In the genomic region with DNA sequence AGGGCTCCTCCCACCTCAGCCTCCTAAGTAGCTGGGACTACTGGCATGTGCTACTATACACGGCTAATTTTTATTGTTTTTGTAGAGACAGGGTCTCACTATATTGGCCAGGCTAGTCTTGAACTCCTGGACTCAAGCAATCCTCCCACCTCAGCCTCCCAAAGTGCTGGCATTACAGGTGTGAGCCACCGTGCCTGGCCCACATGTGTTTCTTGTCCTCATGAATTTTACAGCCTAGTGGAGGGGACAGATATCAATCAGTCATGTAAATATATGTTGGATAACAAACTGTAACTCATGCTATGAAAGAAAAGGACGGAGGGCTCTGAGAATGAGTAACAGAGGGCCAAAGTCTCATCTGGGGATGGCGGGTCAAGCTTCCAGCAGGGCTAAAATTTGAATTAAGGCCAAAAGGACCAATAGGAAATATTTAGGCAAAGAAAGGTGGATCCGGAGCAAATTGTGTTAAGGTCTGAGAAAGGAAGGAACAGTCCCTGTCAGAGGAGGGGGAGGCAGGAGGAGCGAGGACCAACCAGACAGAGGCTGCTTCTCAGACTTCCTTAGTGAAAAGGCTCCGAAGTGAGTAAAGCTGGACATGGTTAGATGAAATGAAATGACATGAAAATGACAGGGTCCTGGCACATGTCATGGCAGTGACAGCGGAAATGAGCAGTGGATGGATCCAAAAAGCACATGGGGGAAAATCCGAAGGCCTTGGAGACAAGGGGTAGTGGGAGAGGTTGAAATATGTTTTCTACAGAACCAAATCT, we compare ENCODE assay signal across 1 cellular context.
TF ChIP-seq lines count a peak whose summit lies in the region.

No MANE protein-coding gene starts in this region.

TF ChIP-seq in GM23338, 12 proteins besides CTCF, POLR2A, EP300 and RAD21 (continued from another document):
- TF ChIP-seq ZNF462 (CRISPR knock-in tag; IDR thresholded peaks at IDR 0.05) = no peak
